In the genomic region with DNA sequence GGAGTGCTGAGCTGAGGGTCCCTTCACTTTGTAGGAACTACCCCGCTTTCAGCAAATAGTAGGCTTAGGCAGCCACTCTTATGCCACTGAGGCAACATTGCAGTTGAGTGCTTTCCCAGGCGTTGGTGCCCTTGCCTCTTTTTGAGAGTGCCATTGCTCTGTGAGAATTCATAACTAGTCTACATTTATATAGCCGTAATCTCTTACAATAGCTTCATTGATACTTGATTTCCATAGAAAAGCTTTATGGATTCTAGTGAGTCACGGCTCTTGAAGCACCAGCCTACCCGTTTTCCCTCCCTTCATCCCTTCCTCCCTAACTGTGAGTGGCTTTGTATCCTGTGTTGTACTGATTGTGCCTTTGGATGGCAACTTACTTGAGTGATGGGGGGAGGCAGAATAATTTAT, we compare ENCODE assay signal across 11 cellular contexts.
DNase-seq lines count a peak whose midpoint lies in the region; ATAC-seq and TF ChIP-seq lines count a peak whose summit lies in the region.
"Had no signal": no experiment of that assay in that cellular context is flagged by ENCODE, and none has a peak within 500 bp of the region (broad histone marks: within the 10 kb centered on the region; RNA-seq: fewer than 3 reads in every experiment).

No MANE protein-coding gene starts in this region.

- H3K4me1 ChIP-seq in rectal smooth muscle tissue (ENCODE audit: control insufficient read depth, insufficient read depth, low read length): peaks cover 25% of the 10 kb centered on the region
- H3K4me1 ChIP-seq: Peyer's patch had no signal

- H3K27ac Mint-ChIP-seq in CD14-positive monocyte (no peak overlapping the region), natural killer cell (no peak overlapping the region)
- H3K27ac Mint-ChIP-seq: activated naive CD8-positive, alpha-beta T cell treated with anti-CD3 and anti-CD28 coated beads, Interleukin-2, amount 10 ng/mL, durations not matched to agents 7 days and 5 days had no signal

- peaks cover 25 to 31% (median 28%) of the 10 kb centered on the region in 3 donors for H3K27me3 Mint-ChIP-seq in CD14-positive monocyte (ENCODE audit: low read depth in 3 of 3)
- H3K27me3 Mint-ChIP-seq in natural killer cell (ENCODE audit: low read depth in 2 of 2): no peaks in the 10 kb centered on the region

- no peaks in the 10 kb centered on the region for H3K27me3 ChIP-seq in rectal smooth muscle tissue (ENCODE audit: control insufficient read depth, insufficient read depth, low read length)
- H3K27me3 ChIP-seq: Peyer's patch had no signal

- TF ChIP-seq CTCF in fibroblast of the aortic adventitia (IDR thresholded peaks at IDR 0.05; ENCODE audit: insufficient read depth, low read length) (no peak), CD14-positive monocyte (IDR thresholded peaks at IDR 0.05) (no peak), natural killer cell (IDR thresholded peaks at IDR 0.05) (no peak)

- peaks cover 8% of the 10 kb centered on the region for H3K36me3 ChIP-seq in rectal smooth muscle tissue (ENCODE audit: control insufficient read depth, insufficient read depth, low read length)

- H3K9me3 Mint-ChIP-seq in CD14-positive monocyte (peaks cover 0 to under 1% (median 0%) of the 10 kb centered on the region in 7 donors), natural killer cell (no peaks in the 10 kb centered on the region)
- H3K9me3 Mint-ChIP-seq: activated naive CD8-positive, alpha-beta T cell treated with anti-CD3 and anti-CD28 coated beads, Interleukin-2, amount 10 ng/mL, durations not matched to agents 7 days and 5 days had no signal

- no peak for ATAC-seq in natural killer cell

- DNase-seq in DMS153 (lab: John Stamatoyannopoulos, UW) (peak; percentile 77), RPMI7951 (ENCODE audit: low read depth) (peak; percentile 50), fibroblast of the aortic adventitia (ENCODE audit: low read depth) (no peak), NCI-H187 (lab: John Stamatoyannopoulos, UW) (no peak), CD14-positive monocyte (ENCODE audit: low spot score) (no peak), OCI-M1 (lab: John Stamatoyannopoulos, UW) (no peak), natural killer cell (no peak)
- DNase-seq: activated naive CD8-positive, alpha-beta T cell treated with anti-CD3 and anti-CD28 coated beads, Interleukin-2, amount 10 ng/mL, durations not matched to agents 7 days and 5 days; NCI-H2171; Peyer's patch had no signal

- peaks cover under 1% of the 10 kb centered on the region for H3K4me1 Mint-ChIP-seq in CD14-positive monocyte
- peaks cover 0 to 5% of the 10 kb centered on the region in 2 donors for H3K4me1 Mint-ChIP-seq in natural killer cell
- H3K4me1 Mint-ChIP-seq: activated naive CD8-positive, alpha-beta T cell treated with anti-CD3 and anti-CD28 coated beads, Interleukin-2, amount 10 ng/mL, durations not matched to agents 7 days and 5 days had no signal

- H3K27ac ChIP-seq in rectal smooth muscle tissue (ENCODE audit: low read depth, low read length): peak overlapping the region; percentile 83

- H3K4me3 ChIP-seq in fibroblast of the aortic adventitia (ENCODE audit: low read depth, low read length) (peak overlapping the region; percentile 4), rectal smooth muscle tissue (ENCODE audit: low read length) (no peak overlapping the region)
- H3K4me3 ChIP-seq: Peyer's patch had no signal

- H3K36me3 Mint-ChIP-seq in CD14-positive monocyte: peaks cover 9 to 11% of the 10 kb centered on the region in 2 donors
- H3K36me3 Mint-ChIP-seq in natural killer cell: peaks cover 6% of the 10 kb centered on the region
- H3K36me3 Mint-ChIP-seq: activated naive CD8-positive, alpha-beta T cell treated with anti-CD3 and anti-CD28 coated beads, Interleukin-2, amount 10 ng/mL, durations not matched to agents 7 days and 5 days had no signal

- intact Hi-C loops in CD14-positive monocyte (cut with micrococcal nuclease): no loop called here
- intact Hi-C loops in natural killer cell (cut with micrococcal nuclease): no loop called here

- no peak overlapping the region for H3K4me3 Mint-ChIP-seq in CD14-positive monocyte
- H3K4me3 Mint-ChIP-seq in natural killer cell: no peak overlapping the region
- H3K4me3 Mint-ChIP-seq: activated naive CD8-positive, alpha-beta T cell treated with anti-CD3 and anti-CD28 coated beads, Interleukin-2, amount 10 ng/mL, durations not matched to agents 7 days and 5 days had no signal

- H3K9ac ChIP-seq in rectal smooth muscle tissue (ENCODE audit: low read length): no peak overlapping the region

Comparison
In these comparisons a context has a peak if more than half of its experiments do, and no peak if none do; other contexts are left out.
1. DNase-seq: peak in DMS153 (single experiment) and RPMI7951 (single experiment); none in fibroblast of the aortic adventitia (single experiment), NCI-H187 (0 of 2), CD14-positive monocyte (single experiment), OCI-M1 (single experiment) and natural killer cell (single experiment).